In the genomic region with DNA sequence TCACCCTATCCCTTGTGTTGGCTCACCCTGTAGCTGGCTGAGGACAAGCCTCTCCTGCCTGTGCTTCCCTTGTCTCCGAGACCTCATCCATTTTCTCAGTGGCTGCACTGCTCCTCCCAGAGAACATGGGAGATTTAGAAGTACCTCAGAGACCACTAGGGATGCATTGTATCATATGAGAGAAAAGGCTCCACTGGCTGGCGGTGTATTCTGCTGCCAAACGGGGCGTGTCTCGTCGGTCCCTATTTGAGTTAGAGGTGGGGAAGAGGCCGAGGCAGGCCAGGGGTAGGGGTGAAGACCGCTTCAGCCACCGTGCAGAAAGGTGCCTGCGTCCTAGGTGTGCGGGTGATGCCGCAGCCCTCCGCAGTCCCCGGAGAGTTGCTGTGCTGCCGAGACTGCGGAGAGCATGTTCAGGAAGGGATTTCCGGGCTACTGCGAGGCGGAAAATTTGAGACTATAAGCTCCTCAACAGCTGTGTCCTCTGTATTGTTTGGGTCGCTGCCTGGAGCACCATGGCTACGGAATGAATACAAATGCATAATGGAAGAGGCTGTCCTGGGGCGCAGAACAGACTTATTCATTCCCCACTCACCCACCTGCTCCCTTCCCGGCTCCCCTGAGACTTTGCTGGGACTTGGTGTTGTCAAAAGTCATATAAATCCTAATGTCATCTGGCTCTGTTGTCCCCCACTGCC, we compare ENCODE assay signal across 10 cellular contexts. TPM values are rescaled to one million over a fixed set of nuclear protein-coding genes. Genes with fewer than 3 reads are reported as not detected.
DNase-seq lines count a peak whose midpoint lies in the region; ATAC-seq, FAIRE-seq and TF ChIP-seq lines count a peak whose summit lies in the region.
"Had no signal": no experiment of that assay in that cellular context is flagged by ENCODE, and none has a peak within 500 bp of the region (broad histone marks: within the 10 kb centered on the region; RNA-seq: fewer than 3 reads in every experiment).

No MANE protein-coding gene starts in this region.

- intact Hi-C loops in natural killer cell (cut with micrococcal nuclease), result no loop called here

- H3K9me3 ChIP-seq in endodermal cell (ENCODE audit: control insufficient read depth, low read length) (peaks cover 16% of the 10 kb centered on the region), muscle layer of colon (ENCODE audit: low read length) (no peaks in the 10 kb centered on the region), smooth muscle cell (replicated peaks; ENCODE audit: low read depth) (no peaks in the 10 kb centered on the region)

- no peaks in the 10 kb centered on the region for H3K9me3 Mint-ChIP-seq in natural killer cell treated with Interleukin-12 subunit alpha and Interleukin-12 subunit beta and Interleukin-15 and Interleukin-18, amount 100 ng/mL, for 72 hours
- no peaks in the 10 kb centered on the region for H3K9me3 Mint-ChIP-seq in natural killer cell
- H3K9me3 Mint-ChIP-seq in endodermal cell, result peaks cover 10% of the 10 kb centered on the region
- peaks cover 0 to 3% (median 0%) of the 10 kb centered on the region in 3 donors for H3K9me3 Mint-ChIP-seq in T-cell

- H3K9ac ChIP-seq in endodermal cell (ENCODE audit: extremely low read depth, low read length, poor library complexity, severe bottlenecking) (no peak overlapping the region), muscle layer of colon (ENCODE audit: low read length) (no peak overlapping the region), smooth muscle cell (ENCODE audit: low read depth) (no peak overlapping the region)

- no peak for ATAC-seq in natural killer cell treated with Interleukin-12 subunit alpha and Interleukin-12 subunit beta and Interleukin-15 and Interleukin-18, amount 100 ng/mL, for 72 hours
- ATAC-seq in natural killer cell (no peak), T-cell (replicated peaks in 1 of 4) (no peak), GM21737 (IDR thresholded peaks at IDR 0.05; ENCODE audit: unreplicated experiment) (no peak)
- ATAC-seq: PC-3 had no signal

- H3K36me3 ChIP-seq in endodermal cell (ENCODE audit: control insufficient read depth, insufficient read depth, low read length), result no peaks in the 10 kb centered on the region
- no peaks in the 10 kb centered on the region for H3K36me3 ChIP-seq in muscle layer of colon (ENCODE audit: insufficient read depth, low read length)
- H3K36me3 ChIP-seq in smooth muscle cell (ENCODE audit: low read depth), result no peaks in the 10 kb centered on the region

- H3K79me2 ChIP-seq in smooth muscle cell (ENCODE audit: low read depth), result no peaks in the 10 kb centered on the region

- peaks cover 0 to under 1% of the 10 kb centered on the region in 2 donors for H3K27me3 Mint-ChIP-seq in natural killer cell treated with Interleukin-12 subunit alpha and Interleukin-12 subunit beta and Interleukin-15 and Interleukin-18, amount 100 ng/mL, for 72 hours
- peaks cover 0 to 4% of the 10 kb centered on the region in 2 donors for H3K27me3 Mint-ChIP-seq in natural killer cell (ENCODE audit: low read depth in 2 of 2)
- H3K27me3 Mint-ChIP-seq in endodermal cell (ENCODE audit: insufficient read depth), result no peaks in the 10 kb centered on the region
- H3K27me3 Mint-ChIP-seq in T-cell, result peaks cover 0 to 1% of the 10 kb centered on the region in 2 donors

- no peak overlapping the region for H3K4me3 Mint-ChIP-seq in natural killer cell treated with Interleukin-12 subunit alpha and Interleukin-12 subunit beta and Interleukin-15 and Interleukin-18, amount 100 ng/mL, for 72 hours
- H3K4me3 Mint-ChIP-seq in natural killer cell, result no peak overlapping the region
- H3K4me3 Mint-ChIP-seq in endodermal cell, result no peak overlapping the region
- no peak overlapping the region for H3K4me3 Mint-ChIP-seq in T-cell

- no peak overlapping the region for H3K27ac Mint-ChIP-seq in natural killer cell treated with Interleukin-12 subunit alpha and Interleukin-12 subunit beta and Interleukin-15 and Interleukin-18, amount 100 ng/mL, for 72 hours
- H3K27ac Mint-ChIP-seq in natural killer cell, result no peak overlapping the region
- H3K27ac Mint-ChIP-seq in endodermal cell, result no peak overlapping the region
- no peak overlapping the region for H3K27ac Mint-ChIP-seq in T-cell

- CTCF ChIA-PET in T-cell (lab: Charles Lee), result no interaction called here

- no peaks in the 10 kb centered on the region for H3K27me3 ChIP-seq in endodermal cell (ENCODE audit: control insufficient read depth, insufficient read depth, low read length, poor library complexity, severe bottlenecking)
- no peaks in the 10 kb centered on the region for H3K27me3 ChIP-seq in muscle layer of colon (ENCODE audit: control insufficient read depth in 1 of 2, insufficient read depth in 2 of 2, low read length in 2 of 2)
- no peaks in the 10 kb centered on the region for H3K27me3 ChIP-seq in smooth muscle cell (ENCODE audit: low read depth)

- peak overlapping the region; percentile 100 for H3K27ac ChIP-seq in endodermal cell (ENCODE audit: low read depth, low read length)
- H3K27ac ChIP-seq in muscle layer of colon (ENCODE audit: low read depth, low read length), result peak overlapping the region; percentile 69
- H3K27ac ChIP-seq in smooth muscle cell (ENCODE audit: low read depth), result no peak overlapping the region
- H3K27ac ChIP-seq: foreskin keratinocyte had no signal

- DNase-seq in natural killer cell treated with Interleukin-12 subunit alpha and Interleukin-12 subunit beta and Interleukin-15 and Interleukin-18, amount 100 ng/mL, for 72 hours (ENCODE audit: low spot score), result peak; percentile 3
- DNase-seq in natural killer cell, result no peak
- DNase-seq in endodermal cell, result peak; percentile 38
- no peak for DNase-seq in T-cell
- no peak for DNase-seq in smooth muscle cell (lab: John Stamatoyannopoulos, UW; ENCODE audit: unreplicated experiment)
- no peak for DNase-seq in HTR-8/SVneo (ENCODE audit: insufficient read length, low spot score)
- DNase-seq: PC-3 had no signal

- H3K4me1 ChIP-seq in endodermal cell (ENCODE audit: control insufficient read depth, insufficient read depth, low read length) (peaks cover 5% of the 10 kb centered on the region), muscle layer of colon (ENCODE audit: insufficient read depth, low read length) (peaks cover 32% of the 10 kb centered on the region), smooth muscle cell (ENCODE audit: low read depth) (peaks cover 19% of the 10 kb centered on the region)
- H3K4me1 ChIP-seq: foreskin keratinocyte had no signal

- FAIRE-seq in HTR-8/SVneo (lab: Jason Lieb, UNC), result no peak

- TF ChIP-seq CTCF in natural killer cell (IDR thresholded peaks at IDR 0.05) (no peak), endodermal cell (conservative IDR thresholded peaks at IDR 0.05) (no peak), smooth muscle cell (IDR thresholded peaks at IDR 0.05; ENCODE audit: borderline replicate concordance, insufficient read depth, poor library complexity, severe bottlenecking) (no peak)

- no peaks in the 10 kb centered on the region for H3K4me1 Mint-ChIP-seq in natural killer cell treated with Interleukin-12 subunit alpha and Interleukin-12 subunit beta and Interleukin-15 and Interleukin-18, amount 100 ng/mL, for 72 hours (ENCODE audit: low read depth in 2 of 2)
- no peaks in the 10 kb centered on the region for H3K4me1 Mint-ChIP-seq in natural killer cell
- H3K4me1 Mint-ChIP-seq in endodermal cell, result peaks cover 22% of the 10 kb centered on the region
- no peaks in the 10 kb centered on the region for H3K4me1 Mint-ChIP-seq in T-cell

- no peaks in the 10 kb centered on the region for H3F3A ChIP-seq in smooth muscle cell (ENCODE audit: low read depth)

- H3K4me2 ChIP-seq in smooth muscle cell, result no peak overlapping the region

- H3K4me3 ChIP-seq in endodermal cell (ENCODE audit: low read length) (no peak overlapping the region), muscle layer of colon (ENCODE audit: low read depth in 1 of 2, low read length in 2 of 2) (peak overlapping the region in 1 of 2 donors; percentile 47), smooth muscle cell (no peak overlapping the region)

- no peaks in the 10 kb centered on the region for H4K20me1 ChIP-seq in smooth muscle cell (ENCODE audit: low read depth)

- no peak overlapping the region for H2AFZ ChIP-seq in smooth muscle cell (ENCODE audit: low read depth)

- 62 to 92% methylated on average over 6 to 23 of the region's 23 CpGs for WGBS in endodermal cell (ENCODE audit: insufficient coverage in 1 of 2, insufficient read length in 1 of 2), 2 experiments
- WGBS in smooth muscle cell (ENCODE audit: low lambda C conversion rate), result 87% methylated on average over 23 of the region's 23 CpGs

- no peaks in the 10 kb centered on the region for H3K36me3 Mint-ChIP-seq in natural killer cell treated with Interleukin-12 subunit alpha and Interleukin-12 subunit beta and Interleukin-15 and Interleukin-18, amount 100 ng/mL, for 72 hours
- no peaks in the 10 kb centered on the region for H3K36me3 Mint-ChIP-seq in natural killer cell
- H3K36me3 Mint-ChIP-seq in endodermal cell (ENCODE audit: low read depth), result peaks cover 2% of the 10 kb centered on the region
- no peaks in the 10 kb centered on the region for H3K36me3 Mint-ChIP-seq in T-cell

- POLR2A ChIA-PET in T-cell (lab: Charles Lee), result no interaction called here

RNA-seq across cellular contexts. Expression of a gene that starts 43.9 kb away (rescaled TPM):
- not detected for total RNA-seq in natural killer cell treated with Interleukin-12 subunit alpha and Interleukin-12 subunit beta and Interleukin-15 and Interleukin-18, amount 100 ng/mL, for 72 hours
- total RNA-seq in natural killer cell (not detected), endodermal cell (1 to 10 TPM; 7.5 to 8.2 TPM), T-cell (not detected), smooth muscle cell (0.81 and 3.9 TPM in 2 replicates)
- polyA plus RNA-seq in endodermal cell (2013, experiment 1 of 2), result 28.1 TPM
- 26.5 TPM for polyA plus RNA-seq in endodermal cell (2013, experiment 2 of 2)
- polyA plus RNA-seq in smooth muscle cell, result 0.93 and 1.8 TPM in 2 replicates
- total RNA-seq: foreskin keratinocyte, PC-3 had no signal

Comparison
In these comparisons a context has a peak if more than half of its experiments do, and no peak if none do; other contexts are left out.
1. DNase-seq: peak in natural killer cell treated with Interleukin-12 subunit alpha and Interleukin-12 subunit beta and Interleukin-15 and Interleukin-18, amount 100 ng/mL, for 72 hours (single experiment) and endodermal cell (single experiment); none in natural killer cell (single experiment), T-cell (0 of 34), smooth muscle cell (single experiment) and HTR-8/SVneo (single experiment).